ENCODE assay signal across 22 cellular contexts in the genomic region with DNA sequence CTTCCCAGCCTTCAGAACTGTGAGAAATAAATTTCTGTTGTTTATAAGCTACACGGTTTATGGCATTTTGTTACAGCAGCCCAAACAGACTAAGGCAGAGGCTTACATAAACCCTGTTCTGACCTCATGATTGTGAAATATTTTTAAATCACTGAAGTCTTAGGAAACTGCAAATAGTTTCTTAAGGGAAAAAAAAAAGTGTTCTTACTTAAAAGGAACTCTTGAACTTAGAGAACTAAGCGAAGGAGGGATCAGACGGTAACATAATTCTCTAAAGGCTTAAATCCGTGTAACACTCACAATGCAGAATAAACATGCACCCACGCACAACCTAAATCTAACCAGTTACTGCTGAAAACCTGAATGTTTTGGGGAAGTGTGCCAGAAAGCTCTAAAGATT.
A peak's percentile ranks its signal among the peaks of the same experiment; 100 is the strongest.
DNase-seq lines count a peak whose midpoint lies in the region; ATAC-seq and TF ChIP-seq lines count a peak whose summit lies in the region.
"Had no signal": no experiment of that assay in that cellular context is flagged by ENCODE, and none has a peak within 500 bp of the region (broad histone marks: within the 10 kb centered on the region; RNA-seq: fewer than 3 reads in every experiment).

No MANE protein-coding gene starts in this region.

- no peaks in the 10 kb centered on the region for H4K20me1 ChIP-seq in SK-N-SH (ENCODE audit: insufficient read depth)

- H3K9me3 ChIP-seq in SK-N-SH: no peaks in the 10 kb centered on the region
- H3K9me3 ChIP-seq: adrenal gland, lower lobe of right lung, right atrium auricular region, SJSA1 had no signal

- POLR2A ChIA-PET in SK-N-SH (lab: Yijun Ruan, JAX): no interaction called here

- no peak for TF ChIP-seq CTCF in SK-N-SH (IDR thresholded peaks at IDR 0.05)

- TF ChIP-seq RAD21 in SK-N-SH (IDR thresholded peaks at IDR 0.05; ENCODE audit: low read length): no peak

- H3K27ac ChIP-seq in SK-N-SH (ENCODE audit: low read depth in 2 of 2, low read length in 1 of 2): no peak overlapping the region
- H3K27ac ChIP-seq: adrenal gland, lower lobe of right lung, right atrium auricular region, SJSA1 had no signal

- H3K9me2 ChIP-seq in SK-N-SH: no peaks in the 10 kb centered on the region

- no peak overlapping the region for H3K4me3 ChIP-seq in SK-N-SH (ENCODE audit: low read depth in 2 of 2, low read length in 1 of 2)
- H3K4me3 ChIP-seq: adrenal gland, GM23338, K562, lower lobe of right lung, right atrium auricular region, SJSA1 had no signal

- no peaks in the 10 kb centered on the region for H3K36me3 ChIP-seq in SK-N-SH (replicated peaks in 1 of 2; ENCODE audit: control insufficient read depth in 1 of 2, insufficient read depth in 2 of 2, low read length in 1 of 2)
- H3K36me3 ChIP-seq: adrenal gland, lower lobe of right lung, right atrium auricular region, SJSA1 had no signal

- no peaks in the 10 kb centered on the region for H3K79me2 ChIP-seq in SK-N-SH (ENCODE audit: insufficient read depth)

- H3K4me2 ChIP-seq in SK-N-SH: no peak overlapping the region
- H3K4me2 ChIP-seq: GM23338 had no signal

- no peaks in the 10 kb centered on the region for H3K27me3 ChIP-seq in SK-N-SH (ENCODE audit: insufficient read depth)
- H3K27me3 ChIP-seq: adrenal gland, right atrium auricular region, SJSA1 had no signal

- no peak for ATAC-seq in GM19023 (IDR thresholded peaks at IDR 0.05; ENCODE audit: unreplicated experiment)
- no peak for ATAC-seq in GM19455 (IDR thresholded peaks at IDR 0.05; ENCODE audit: unreplicated experiment)
- ATAC-seq: GM23338, K562, Panc1, WTC11 had no signal

- CTCF ChIA-PET in SK-N-SH (lab: Yijun Ruan, JAX): no interaction called here

- TF ChIP-seq EP300 in SK-N-SH (IDR thresholded peaks at IDR 0.05; ENCODE audit: borderline replicate concordance in 1 of 2, low read depth in 1 of 2, low read length in 1 of 2): no peak

- H3F3A ChIP-seq in SK-N-SH (replicated peaks; ENCODE audit: insufficient read depth): no peaks in the 10 kb centered on the region

- H3K9ac ChIP-seq in SK-N-SH: no peak overlapping the region

- no peaks in the 10 kb centered on the region for H3K4me1 ChIP-seq in SK-N-SH (ENCODE audit: control insufficient read depth in 1 of 2, insufficient read depth in 2 of 2, low read depth in 1 of 2, low read length in 1 of 2)
- H3K4me1 ChIP-seq: adrenal gland, lower lobe of right lung, right atrium auricular region, SJSA1 had no signal

- H2AFZ ChIP-seq in SK-N-SH (ENCODE audit: low read depth): no peak overlapping the region
- H2AFZ ChIP-seq: GM23338 had no signal

- WGBS in SK-N-SH (ENCODE audit: low lambda C conversion rate): 60% methylated on average over 5 of the region's 5 CpGs

- DNase-seq in H4 (ENCODE audit: low spot score) (peak; percentile 69), SKM-1 treated with dmso at 0.1 percent for 144 hours (lab: John Stamatoyannopoulos, UW; ENCODE audit: unreplicated experiment) (peak; percentile 45), fibroblast of peridontal ligament (ENCODE audit: extremely low read depth) (peak; percentile 23), renal cortical epithelial cell (ENCODE audit: low read depth) (peak; percentile 67), SK-N-SH (no peak), SIG-M5 (lab: John Stamatoyannopoulos, UW) (no peak)
- DNase-seq: activated CD4-positive, alpha-beta T cell treated with anti-CD3 and anti-CD28 coated beads, Interleukin-2, amount 50 U/mL, for 4 hours; activated gamma-delta T cell; adrenal gland; cerebellar nuclear complex; lower lobe of right lung; NCI-H1092; NCI-H1930; nucleus accumbens had no signal

TF ChIP-seq in SK-N-SH, 30 proteins besides CTCF, POLR2A, EP300 and RAD21:
- no peak for TF ChIP-seq JUND (IDR thresholded peaks at IDR 0.05)
- no peak for TF ChIP-seq TCF12 (IDR thresholded peaks at IDR 0.05)
- TF ChIP-seq EZH2phosphoT487 (IDR thresholded peaks at IDR 0.05; ENCODE audit: borderline replicate concordance, low read depth): no peak
- TF ChIP-seq ELF1 (IDR thresholded peaks at IDR 0.05): no peak
- no peak for TF ChIP-seq GABPA (IDR thresholded peaks at IDR 0.05; ENCODE audit: low read depth)
- no peak for TF ChIP-seq RXRA (IDR thresholded peaks at IDR 0.05; ENCODE audit: borderline replicate concordance, low read depth)
- no peak for TF ChIP-seq RFX5 (IDR thresholded peaks at IDR 0.05; ENCODE audit: low read length)
- no peak for TF ChIP-seq MEF2A (IDR thresholded peaks at IDR 0.05; ENCODE audit: borderline replicate concordance, low read depth)
- TF ChIP-seq FOSL2 (IDR thresholded peaks at IDR 0.05; ENCODE audit: borderline replicate concordance, low read depth): no peak
- TF ChIP-seq ZBTB33 (IDR thresholded peaks at IDR 0.05; ENCODE audit: borderline replicate concordance, low read depth): no peak

Comparison
In these comparisons a context has a peak if more than half of its experiments do, and no peak if none do; other contexts are left out.
1. DNase-seq: peak in H4 (single experiment), SKM-1 treated with dmso at 0.1 percent for 144 hours (single experiment), fibroblast of peridontal ligament (single experiment) and renal cortical epithelial cell (single experiment); none in SK-N-SH (single experiment) and SIG-M5 (single experiment).